ENCODE assay signal across 1 cellular context in the genomic region with DNA sequence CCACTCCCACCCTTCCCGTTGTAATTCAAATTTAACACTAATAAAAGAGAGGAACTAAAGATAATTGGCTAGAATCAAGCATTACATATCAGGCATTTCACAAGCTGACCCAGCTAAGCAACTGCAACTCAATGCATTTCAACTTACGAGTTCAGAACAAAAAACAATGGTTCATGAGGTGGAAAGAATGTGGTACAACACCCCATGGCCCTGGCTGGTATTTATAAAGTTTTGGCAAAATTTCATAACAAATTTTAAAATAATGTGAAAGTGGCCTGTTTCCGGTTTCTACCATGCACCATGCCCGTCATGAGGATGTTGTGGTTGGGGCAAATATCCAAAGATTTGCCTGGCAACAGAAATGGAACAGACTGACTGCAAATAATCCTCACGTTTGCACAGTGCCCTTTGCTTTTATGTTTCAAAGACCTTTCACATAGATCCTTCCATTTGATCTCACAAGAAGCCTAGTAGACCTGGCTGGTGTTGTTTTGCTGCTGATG.
TF ChIP-seq lines count a peak whose summit lies in the region.

No MANE protein-coding gene starts in this region.

TF ChIP-seq in HepG2, 621 proteins besides CTCF, POLR2A, EP300 and RAD21 (continued from another document):
- TF ChIP-seq, protein P1, sequence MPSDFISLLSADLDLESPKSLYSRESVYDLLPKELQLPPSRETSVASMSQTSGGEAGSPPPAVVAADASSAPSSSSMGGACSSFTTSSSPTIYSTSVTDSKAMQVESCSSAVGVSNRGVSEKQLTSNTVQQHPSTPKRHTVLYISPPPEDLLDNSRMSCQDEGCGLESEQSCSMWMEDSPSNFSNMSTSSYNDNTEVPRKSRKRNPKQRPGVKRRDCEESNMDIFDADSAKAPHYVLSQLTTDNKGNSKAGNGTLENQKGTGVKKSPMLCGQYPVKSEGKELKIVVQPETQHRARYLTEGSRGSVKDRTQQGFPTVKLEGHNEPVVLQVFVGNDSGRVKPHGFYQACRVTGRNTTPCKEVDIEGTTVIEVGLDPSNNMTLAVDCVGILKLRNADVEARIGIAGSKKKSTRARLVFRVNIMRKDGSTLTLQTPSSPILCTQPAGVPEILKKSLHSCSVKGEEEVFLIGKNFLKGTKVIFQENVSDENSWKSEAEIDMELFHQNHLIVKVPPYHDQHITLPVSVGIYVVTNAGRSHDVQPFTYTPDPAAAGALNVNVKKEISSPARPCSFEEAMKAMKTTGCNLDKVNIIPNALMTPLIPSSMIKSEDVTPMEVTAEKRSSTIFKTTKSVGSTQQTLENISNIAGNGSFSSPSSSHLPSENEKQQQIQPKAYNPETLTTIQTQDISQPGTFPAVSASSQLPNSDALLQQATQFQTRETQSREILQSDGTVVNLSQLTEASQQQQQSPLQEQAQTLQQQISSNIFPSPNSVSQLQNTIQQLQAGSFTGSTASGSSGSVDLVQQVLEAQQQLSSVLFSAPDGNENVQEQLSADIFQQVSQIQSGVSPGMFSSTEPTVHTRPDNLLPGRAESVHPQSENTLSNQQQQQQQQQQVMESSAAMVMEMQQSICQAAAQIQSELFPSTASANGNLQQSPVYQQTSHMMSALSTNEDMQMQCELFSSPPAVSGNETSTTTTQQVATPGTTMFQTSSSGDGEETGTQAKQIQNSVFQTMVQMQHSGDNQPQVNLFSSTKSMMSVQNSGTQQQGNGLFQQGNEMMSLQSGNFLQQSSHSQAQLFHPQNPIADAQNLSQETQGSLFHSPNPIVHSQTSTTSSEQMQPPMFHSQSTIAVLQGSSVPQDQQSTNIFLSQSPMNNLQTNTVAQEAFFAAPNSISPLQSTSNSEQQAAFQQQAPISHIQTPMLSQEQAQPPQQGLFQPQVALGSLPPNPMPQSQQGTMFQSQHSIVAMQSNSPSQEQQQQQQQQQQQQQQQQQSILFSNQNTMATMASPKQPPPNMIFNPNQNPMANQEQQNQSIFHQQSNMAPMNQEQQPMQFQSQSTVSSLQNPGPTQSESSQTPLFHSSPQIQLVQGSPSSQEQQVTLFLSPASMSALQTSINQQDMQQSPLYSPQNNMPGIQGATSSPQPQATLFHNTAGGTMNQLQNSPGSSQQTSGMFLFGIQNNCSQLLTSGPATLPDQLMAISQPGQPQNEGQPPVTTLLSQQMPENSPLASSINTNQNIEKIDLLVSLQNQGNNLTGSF (CRISPR knock-in tag; IDR thresholded peaks at IDR 0.05) = no peak
- TF ChIP-seq NCOA1 (CRISPR knock-in tag; IDR thresholded peaks at IDR 0.05) = no peak
TF ChIP-seq in HepG2: peak in this region for 0.
